ENCODE assay signal across 1 cellular context in the genomic region with DNA sequence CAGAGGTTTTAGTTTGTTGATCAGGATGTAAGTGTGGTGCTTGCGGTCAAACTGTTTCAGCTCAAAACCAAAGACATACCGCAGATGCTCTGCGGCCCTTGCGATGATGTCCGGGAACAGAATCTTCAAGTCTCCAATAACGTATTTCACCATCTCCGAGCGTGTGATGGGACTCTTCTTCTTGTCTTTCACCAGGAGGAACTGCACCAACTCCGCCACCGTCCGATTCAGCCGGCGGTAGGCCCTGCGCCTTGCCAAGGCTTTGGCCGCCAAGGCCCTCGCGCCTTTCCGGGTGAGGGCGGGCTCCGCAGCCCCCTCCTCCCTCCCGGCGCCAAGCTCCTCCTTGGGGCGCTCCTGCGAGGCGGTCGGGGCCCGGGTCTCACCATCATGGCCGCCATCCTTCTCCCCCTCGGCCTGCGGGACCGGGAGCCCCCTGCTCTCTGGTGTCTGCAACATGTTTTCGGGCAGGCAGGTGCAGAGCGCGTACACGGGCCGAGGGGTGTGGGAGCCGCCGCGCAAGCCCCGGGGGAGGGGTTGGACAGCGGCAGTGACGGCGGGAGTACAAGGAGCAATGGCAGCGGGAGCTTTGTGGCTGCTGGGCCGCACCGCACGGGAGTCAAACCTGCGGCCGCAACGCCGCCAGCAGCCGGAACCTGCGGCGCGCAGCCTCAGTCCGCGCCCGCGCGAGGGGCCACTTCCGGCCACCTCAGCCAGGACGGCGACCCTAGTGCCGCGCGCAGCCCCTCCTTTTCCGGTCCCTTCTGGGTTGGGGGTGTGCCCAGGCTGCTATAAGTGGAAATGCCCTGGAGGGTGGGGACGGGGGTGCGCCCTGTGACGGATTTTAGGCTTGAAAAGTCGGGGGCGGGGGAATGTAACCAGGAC.
TF ChIP-seq lines count a peak whose summit lies in the region.

A gene with protein sequence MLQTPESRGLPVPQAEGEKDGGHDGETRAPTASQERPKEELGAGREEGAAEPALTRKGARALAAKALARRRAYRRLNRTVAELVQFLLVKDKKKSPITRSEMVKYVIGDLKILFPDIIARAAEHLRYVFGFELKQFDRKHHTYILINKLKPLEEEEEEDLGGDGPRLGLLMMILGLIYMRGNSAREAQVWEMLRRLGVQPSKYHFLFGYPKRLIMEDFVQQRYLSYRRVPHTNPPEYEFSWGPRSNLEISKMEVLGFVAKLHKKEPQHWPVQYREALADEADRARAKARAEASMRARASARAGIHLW (minus strand): TSS at position 699 of the 882 bp plus-strand sequence. CDS start 243 bp downstream, at position 456.

TF ChIP-seq in HepG2, 621 proteins besides CTCF, POLR2A, EP300 and RAD21 (continued from another document and continues in another):
- TF ChIP-seq, protein P1, sequence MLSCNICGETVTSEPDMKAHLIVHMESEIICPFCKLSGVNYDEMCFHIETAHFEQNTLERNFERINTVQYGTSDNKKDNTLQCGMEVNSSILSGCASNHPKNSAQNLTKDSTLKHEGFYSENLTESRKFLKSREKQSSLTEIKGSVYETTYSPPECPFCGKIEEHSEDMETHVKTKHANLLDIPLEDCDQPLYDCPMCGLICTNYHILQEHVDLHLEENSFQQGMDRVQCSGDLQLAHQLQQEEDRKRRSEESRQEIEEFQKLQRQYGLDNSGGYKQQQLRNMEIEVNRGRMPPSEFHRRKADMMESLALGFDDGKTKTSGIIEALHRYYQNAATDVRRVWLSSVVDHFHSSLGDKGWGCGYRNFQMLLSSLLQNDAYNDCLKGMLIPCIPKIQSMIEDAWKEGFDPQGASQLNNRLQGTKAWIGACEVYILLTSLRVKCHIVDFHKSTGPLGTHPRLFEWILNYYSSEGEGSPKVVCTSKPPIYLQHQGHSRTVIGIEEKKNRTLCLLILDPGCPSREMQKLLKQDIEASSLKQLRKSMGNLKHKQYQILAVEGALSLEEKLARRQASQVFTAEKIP (CRISPR knock-in tag; IDR thresholded peaks at IDR 0.05; ENCODE audit: borderline replicate concordance), result no peak
- TF ChIP-seq NFKB2 (CRISPR knock-in tag; IDR thresholded peaks at IDR 0.05; ENCODE audit: borderline replicate concordance), result peak; percentile 68; the same call in 1 of the 2 replicates
- peak; percentile 20; the same call in 1 of the 2 replicates for TF ChIP-seq ZNF460 (CRISPR knock-in tag; IDR thresholded peaks at IDR 0.05; ENCODE audit: borderline replicate concordance)
- peak; percentile 35; the same call in 1 of the 2 replicates for TF ChIP-seq PHF21A (CRISPR knock-in tag; IDR thresholded peaks at IDR 0.05)
- 0 out of 2 replicates have a peak, but pooled peaks have one; percentile 83 for TF ChIP-seq ZNF713 (CRISPR knock-in tag; IDR thresholded peaks at IDR 0.05)
- peak; percentile 99 for TF ChIP-seq RBFOX2 (IDR thresholded peaks at IDR 0.05; ENCODE audit: low read depth, low read length)
- no peak for TF ChIP-seq HNF4G (IDR thresholded peaks at IDR 0.05; ENCODE audit: borderline replicate concordance, low read depth, low read length)
- TF ChIP-seq HNF4G (CRISPR knock-in tag; IDR thresholded peaks at IDR 0.05; ENCODE audit: borderline replicate concordance, low read depth), result peak; percentile 47; the same call in 1 of the 2 replicates
- no peak for TF ChIP-seq MIER2 (CRISPR knock-in tag; IDR thresholded peaks at IDR 0.05)
- no peak for TF ChIP-seq ATRX (CRISPR knock-in tag; IDR thresholded peaks at IDR 0.05; ENCODE audit: borderline replicate concordance)
- TF ChIP-seq NFRKB (IDR thresholded peaks at IDR 0.05), result peak; percentile 64; the same call in 1 of the 2 replicates
- TF ChIP-seq FOSL1 (CRISPR knock-in tag; IDR thresholded peaks at IDR 0.05; ENCODE audit: borderline replicate concordance), result 0 out of 2 replicates have a peak, but pooled peaks have one; percentile 32
- no peak for TF ChIP-seq SP1 (IDR thresholded peaks at IDR 0.05)
- TF ChIP-seq SP1 (CRISPR knock-in tag; IDR thresholded peaks at IDR 0.05), result peak; percentile 70
- no peak for TF ChIP-seq ZNF746 (CRISPR knock-in tag; IDR thresholded peaks at IDR 0.05)
- no peak for TF ChIP-seq ZNF205 (CRISPR knock-in tag; IDR thresholded peaks at IDR 0.05)
- no peak for TF ChIP-seq ATAD3A (CRISPR knock-in tag; IDR thresholded peaks at IDR 0.05)
- TF ChIP-seq MTA1 (CRISPR knock-in tag; IDR thresholded peaks at IDR 0.05; ENCODE audit: borderline replicate concordance), result peak; percentile 47; the same call in 1 of the 2 replicates
- no peak for TF ChIP-seq SCMH1 (CRISPR knock-in tag; IDR thresholded peaks at IDR 0.05; ENCODE audit: borderline replicate concordance)
- TF ChIP-seq, protein P2, sequence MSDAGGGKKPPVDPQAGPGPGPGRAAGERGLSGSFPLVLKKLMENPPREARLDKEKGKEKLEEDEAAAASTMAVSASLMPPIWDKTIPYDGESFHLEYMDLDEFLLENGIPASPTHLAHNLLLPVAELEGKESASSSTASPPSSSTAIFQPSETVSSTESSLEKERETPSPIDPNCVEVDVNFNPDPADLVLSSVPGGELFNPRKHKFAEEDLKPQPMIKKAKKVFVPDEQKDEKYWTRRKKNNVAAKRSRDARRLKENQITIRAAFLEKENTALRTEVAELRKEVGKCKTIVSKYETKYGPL (CRISPR knock-in tag; IDR thresholded peaks at IDR 0.05), result 0 out of 2 replicates have a peak, but pooled peaks have one; percentile 17
- peak; percentile 31; the same call in 1 of the 2 replicates for TF ChIP-seq ZNF546 (CRISPR knock-in tag; conservative IDR thresholded peaks at IDR 0.05)
- no peak for TF ChIP-seq ZNF260 (CRISPR knock-in tag; IDR thresholded peaks at IDR 0.05; ENCODE audit: borderline replicate concordance, low read depth)
- no peak for TF ChIP-seq RORA (CRISPR knock-in tag; IDR thresholded peaks at IDR 0.05)
- TF ChIP-seq, protein P3, sequence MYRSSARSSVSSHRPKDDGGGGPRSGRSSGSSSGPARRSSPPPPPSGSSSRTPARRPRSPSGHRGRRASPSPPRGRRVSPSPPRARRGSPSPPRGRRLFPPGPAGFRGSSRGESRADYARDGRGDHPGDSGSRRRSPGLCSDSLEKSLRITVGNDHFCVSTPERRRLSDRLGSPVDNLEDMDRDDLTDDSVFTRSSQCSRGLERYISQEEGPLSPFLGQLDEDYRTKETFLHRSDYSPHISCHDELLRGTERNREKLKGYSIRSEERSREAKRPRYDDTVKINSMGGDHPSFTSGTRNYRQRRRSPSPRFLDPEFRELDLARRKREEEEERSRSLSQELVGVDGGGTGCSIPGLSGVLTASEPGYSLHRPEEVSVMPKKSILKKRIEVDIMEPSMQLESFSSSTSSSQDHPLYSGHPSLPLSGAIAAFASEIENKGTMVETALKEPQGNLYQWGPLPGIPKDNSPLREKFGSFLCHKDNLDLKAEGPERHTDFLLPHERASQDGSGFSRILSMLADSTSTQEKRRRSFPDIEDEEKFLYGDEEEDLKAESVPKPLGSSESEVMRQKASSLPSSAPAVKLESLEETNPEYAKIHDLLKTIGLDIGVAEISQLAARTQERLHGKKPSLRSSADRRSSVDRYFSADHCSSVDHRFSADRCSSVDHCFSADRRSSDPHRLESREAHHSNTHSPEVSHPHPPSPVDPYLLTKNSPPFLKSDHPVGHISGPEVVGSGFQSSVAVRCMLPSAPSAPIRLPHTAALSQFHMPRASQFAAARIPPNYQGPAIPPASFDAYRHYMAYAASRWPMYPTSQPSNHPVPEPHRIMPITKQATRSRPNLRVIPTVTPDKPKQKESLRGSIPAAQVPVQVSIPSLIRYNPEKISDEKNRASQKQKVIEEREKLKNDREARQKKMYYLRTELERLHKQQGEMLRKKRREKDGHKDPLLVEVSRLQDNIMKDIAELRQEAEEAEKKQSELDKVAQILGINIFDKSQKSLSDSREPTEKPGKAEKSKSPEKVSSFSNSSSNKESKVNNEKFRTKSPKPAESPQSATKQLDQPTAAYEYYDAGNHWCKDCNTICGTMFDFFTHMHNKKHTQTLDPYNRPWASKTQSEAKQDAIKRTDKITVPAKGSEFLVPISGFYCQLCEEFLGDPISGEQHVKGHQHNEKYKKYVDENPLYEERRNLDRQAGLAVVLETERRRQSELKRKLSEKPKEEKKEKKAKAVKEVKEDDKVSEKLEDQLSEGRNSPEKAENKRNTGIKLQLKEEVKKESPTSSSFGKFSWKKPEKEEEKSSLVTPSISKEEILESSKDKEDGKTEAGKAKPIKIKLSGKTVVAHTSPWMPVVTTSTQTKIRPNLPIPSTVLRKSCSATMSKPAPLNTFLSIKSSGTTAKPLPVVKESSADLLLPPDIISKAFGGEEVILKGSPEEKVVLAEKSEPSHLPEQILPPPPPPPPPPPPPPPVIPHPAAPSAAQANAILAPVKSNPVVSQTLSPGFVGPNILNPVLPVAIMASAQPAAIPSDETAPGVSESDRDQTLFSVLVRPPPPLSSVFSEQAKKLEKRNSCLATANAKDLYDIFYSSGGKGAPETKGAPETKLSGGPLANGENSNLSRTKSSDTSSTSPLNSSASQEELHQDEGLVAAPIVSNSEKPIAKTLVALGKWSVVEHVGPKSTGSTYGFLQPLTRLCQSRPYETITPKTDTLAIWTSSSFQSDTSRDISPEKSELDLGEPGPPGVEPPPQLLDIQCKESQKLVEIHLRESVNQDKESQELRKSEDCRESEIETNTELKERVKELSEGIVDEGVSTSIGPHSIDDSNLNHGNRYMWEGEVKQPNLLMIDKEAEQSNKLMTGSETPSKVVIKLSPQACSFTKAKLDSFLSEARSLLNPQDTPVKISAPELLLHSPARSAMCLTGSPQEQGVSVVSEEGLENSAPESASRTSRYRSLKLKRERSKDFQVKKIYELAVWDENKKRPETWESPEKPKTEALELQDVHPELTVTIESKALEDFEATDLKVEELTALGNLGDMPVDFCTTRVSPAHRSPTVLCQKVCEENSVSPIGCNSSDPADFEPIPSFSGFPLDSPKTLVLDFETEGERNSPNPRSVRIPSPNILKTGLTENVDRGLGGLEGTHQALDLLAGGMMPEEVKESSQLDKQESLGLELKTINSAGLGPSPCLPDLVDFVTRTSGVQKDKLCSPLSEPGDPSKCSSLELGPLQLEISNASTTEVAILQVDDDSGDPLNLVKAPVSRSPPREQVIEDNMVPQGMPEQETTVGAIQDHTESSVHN (CRISPR knock-in tag; IDR thresholded peaks at IDR 0.05), result no peak; the same call in 1 of the 2 replicates
- TF ChIP-seq, protein P4, sequence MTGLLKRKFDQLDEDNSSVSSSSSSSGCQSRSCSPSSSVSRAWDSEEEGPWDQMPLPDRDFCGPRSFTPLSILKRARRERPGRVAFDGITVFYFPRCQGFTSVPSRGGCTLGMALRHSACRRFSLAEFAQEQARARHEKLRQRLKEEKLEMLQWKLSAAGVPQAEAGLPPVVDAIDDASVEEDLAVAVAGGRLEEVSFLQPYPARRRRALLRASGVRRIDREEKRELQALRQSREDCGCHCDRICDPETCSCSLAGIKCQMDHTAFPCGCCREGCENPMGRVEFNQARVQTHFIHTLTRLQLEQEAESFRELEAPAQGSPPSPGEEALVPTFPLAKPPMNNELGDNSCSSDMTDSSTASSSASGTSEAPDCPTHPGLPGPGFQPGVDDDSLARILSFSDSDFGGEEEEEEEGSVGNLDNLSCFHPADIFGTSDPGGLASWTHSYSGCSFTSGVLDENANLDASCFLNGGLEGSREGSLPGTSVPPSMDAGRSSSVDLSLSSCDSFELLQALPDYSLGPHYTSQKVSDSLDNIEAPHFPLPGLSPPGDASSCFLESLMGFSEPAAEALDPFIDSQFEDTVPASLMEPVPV (CRISPR knock-in tag; IDR thresholded peaks at IDR 0.05), result peak; percentile 81
- TF ChIP-seq, protein P5, sequence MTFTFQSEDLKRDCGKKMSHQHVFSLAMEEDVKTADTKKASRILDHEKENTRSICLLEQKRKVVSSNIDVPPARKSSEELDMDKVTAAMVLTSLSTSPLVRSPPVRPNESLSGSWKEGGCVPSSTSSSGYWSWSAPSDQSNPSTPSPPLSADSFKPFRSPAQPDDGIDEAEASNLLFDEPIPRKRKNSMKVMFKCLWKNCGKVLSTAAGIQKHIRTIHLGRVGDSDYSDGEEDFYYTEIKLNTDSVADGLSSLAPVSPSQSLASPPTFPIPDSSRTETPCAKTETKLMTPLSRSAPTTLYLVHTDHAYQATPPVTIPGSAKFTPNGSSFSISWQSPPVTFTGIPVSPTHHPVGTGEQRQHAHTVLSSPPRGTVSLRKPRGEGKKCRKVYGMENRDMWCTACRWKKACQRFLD (CRISPR knock-in tag; IDR thresholded peaks at IDR 0.05; ENCODE audit: borderline replicate concordance), result 0 out of 2 replicates have a peak, but pooled peaks have one; percentile 64
- no peak for TF ChIP-seq MATR3 (CRISPR knock-in tag; IDR thresholded peaks at IDR 0.05)
- TF ChIP-seq ZNF180 (CRISPR knock-in tag; IDR thresholded peaks at IDR 0.05; ENCODE audit: borderline replicate concordance, low read depth), result no peak
- TF ChIP-seq DPF2 (CRISPR knock-in tag; IDR thresholded peaks at IDR 0.05; ENCODE audit: borderline replicate concordance, low read depth), result no peak
- no peak for TF ChIP-seq ZNF12 (CRISPR knock-in tag; IDR thresholded peaks at IDR 0.05)
- TF ChIP-seq ZNF883 (CRISPR knock-in tag; IDR thresholded peaks at IDR 0.05; ENCODE audit: not compliant biosample characterization), result peak; percentile 64
- peak; percentile 40; the same call in 1 of the 2 replicates for TF ChIP-seq CAMTA2 (CRISPR knock-in tag; IDR thresholded peaks at IDR 0.05; ENCODE audit: borderline replicate concordance)
- no peak for TF ChIP-seq TCF7L2 (IDR thresholded peaks at IDR 0.05; ENCODE audit: low read depth, low read length)
- TF ChIP-seq ZNF839 (CRISPR knock-in tag; IDR thresholded peaks at IDR 0.05; ENCODE audit: borderline replicate concordance), result peak; percentile 71; the same call in 1 of the 2 replicates
- peak; percentile 79 for TF ChIP-seq TARDBP (CRISPR knock-in tag; IDR thresholded peaks at IDR 0.05)
- TF ChIP-seq AHR (CRISPR knock-in tag; IDR thresholded peaks at IDR 0.05), result no peak
- no peak for TF ChIP-seq CEBPB (IDR thresholded peaks at IDR 0.05; ENCODE audit: borderline replicate concordance, low read depth, low read length)
- peak; percentile 79 for TF ChIP-seq ZNF547 (CRISPR knock-in tag; IDR thresholded peaks at IDR 0.05)
- no peak for TF ChIP-seq ZNF7 (CRISPR knock-in tag; IDR thresholded peaks at IDR 0.05)
- TF ChIP-seq CC2D1A (CRISPR knock-in tag; IDR thresholded peaks at IDR 0.05), result no peak
- no peak for TF ChIP-seq CBX5 (CRISPR knock-in tag; IDR thresholded peaks at IDR 0.05; ENCODE audit: borderline replicate concordance)
- TF ChIP-seq U2AF2 (IDR thresholded peaks at IDR 0.05; ENCODE audit: low read depth, low read length), result no peak
- TF ChIP-seq ZNF607 (CRISPR knock-in tag; IDR thresholded peaks at IDR 0.05; ENCODE audit: borderline replicate concordance), result no peak
- peak; percentile 53 for TF ChIP-seq ZNF160 (CRISPR knock-in tag; IDR thresholded peaks at IDR 0.05)
- TF ChIP-seq ZNF256 (CRISPR knock-in tag; conservative IDR thresholded peaks at IDR 0.05), result peak; percentile 55; the same call in 1 of the 2 replicates
- peak; percentile 84; the same call in 1 of the 2 replicates for TF ChIP-seq BRD4 (CRISPR knock-in tag; IDR thresholded peaks at IDR 0.05)
- no peak for TF ChIP-seq ZNF382 (CRISPR knock-in tag; IDR thresholded peaks at IDR 0.05; ENCODE audit: borderline replicate concordance)
- TF ChIP-seq ZNF766 (CRISPR knock-in tag; IDR thresholded peaks at IDR 0.05; ENCODE audit: borderline replicate concordance), result peak; percentile 87
- TF ChIP-seq SNRNP70 (IDR thresholded peaks at IDR 0.05; ENCODE audit: low read depth, low read length), result no peak
- no peak; the same call in 1 of the 2 replicates for TF ChIP-seq ZNF329 (CRISPR knock-in tag; IDR thresholded peaks at IDR 0.05; ENCODE audit: low read depth)
- no peak for TF ChIP-seq SOX6 (IDR thresholded peaks at IDR 0.05)
- TF ChIP-seq SOX6 (CRISPR knock-in tag; IDR thresholded peaks at IDR 0.05), result peak; percentile 65
- no peak for TF ChIP-seq CCAR2 (optimal IDR thresholded peaks at IDR 0.05; ENCODE audit: low read depth, low read length)
- TF ChIP-seq KLF13 (CRISPR knock-in tag; IDR thresholded peaks at IDR 0.05), result 0 out of 2 replicates have a peak, but pooled peaks have one; percentile 55
- no peak for TF ChIP-seq ZBTB1 (CRISPR knock-in tag; IDR thresholded peaks at IDR 0.05; ENCODE audit: borderline replicate concordance)
